23 cellular contexts compared by ENCODE assay signal in genomic region chr11:117559698-117560097, GRCh38.
"Had no signal": no experiment of that assay in that cellular context is flagged by ENCODE, and none has a peak within 500 bp of the region (broad histone marks: within the 10 kb centered on the region; RNA-seq: fewer than 3 reads in every experiment).

No MANE protein-coding gene starts in this region.

- H3K4me3 Mint-ChIP-seq: mesothelial cell of epicardium; naive B cell; natural killer cell treated with Interleukin-12 subunit alpha and Interleukin-12 subunit beta and Interleukin-15 and Interleukin-18, amount 100 ng/mL, for 72 hours; neural crest cell; stimulated activated effector memory CD8-positive, alpha-beta T cell treated with anti-CD3 and anti-CD28 coated beads, Interleukin-12 subunit alpha, Interleukin-12 subunit beta, amount 100 ng/mL, for 72 hours had no signal

- ATAC-seq: left cardiac atrium; left lung; mucosa of descending colon; natural killer cell treated with Interleukin-12 subunit alpha and Interleukin-12 subunit beta and Interleukin-15 and Interleukin-18, amount 100 ng/mL, for 72 hours; pancreas; sciatic nerve; stimulated activated effector memory CD8-positive, alpha-beta T cell treated with anti-CD3 and anti-CD28 coated beads, Interleukin-12 subunit alpha, Interleukin-12 subunit beta, amount 100 ng/mL, for 72 hours had no signal

- H3K36me3 Mint-ChIP-seq: mesothelial cell of epicardium; naive B cell; natural killer cell treated with Interleukin-12 subunit alpha and Interleukin-12 subunit beta and Interleukin-15 and Interleukin-18, amount 100 ng/mL, for 72 hours; stimulated activated effector memory CD8-positive, alpha-beta T cell treated with anti-CD3 and anti-CD28 coated beads, Interleukin-12 subunit alpha, Interleukin-12 subunit beta, amount 100 ng/mL, for 72 hours had no signal

- H3K4me1 ChIP-seq: left lung, pancreas, stomach had no signal

- H3K4me3 ChIP-seq: dorsolateral prefrontal cortex, left lung, mucosa of descending colon, pancreas, smooth muscle cell, stomach, thyroid gland had no signal

- H3K9me3 Mint-ChIP-seq: mesothelial cell of epicardium; naive B cell; natural killer cell treated with Interleukin-12 subunit alpha and Interleukin-12 subunit beta and Interleukin-15 and Interleukin-18, amount 100 ng/mL, for 72 hours; neural crest cell; stimulated activated effector memory CD8-positive, alpha-beta T cell treated with anti-CD3 and anti-CD28 coated beads, Interleukin-12 subunit alpha, Interleukin-12 subunit beta, amount 100 ng/mL, for 72 hours had no signal

- DNase-seq: effector CD4-positive, alpha-beta T cell; hypothalamus; left cardiac atrium; left lung; mesenchymal stem cell; naive B cell; stimulated activated CD4-positive, alpha-beta T cell treated with anti-CD3 and anti-CD28 coated beads, Interleukin-2, amount 100 ng/mL, for 24 hours; stimulated activated CD4-positive, alpha-beta T cell treated with anti-CD3 and anti-CD28 coated beads, Interleukin-4, amount 100 ng/mL, for 24 hours; stimulated activated naive CD4-positive, alpha-beta T cell treated with Interleukin-2 at 50 U/mL for 16 hours; stomach; thyroid gland; trophoblast cell had no signal

- H3K27ac Mint-ChIP-seq: mesothelial cell of epicardium; naive B cell; natural killer cell treated with Interleukin-12 subunit alpha and Interleukin-12 subunit beta and Interleukin-15 and Interleukin-18, amount 100 ng/mL, for 72 hours; progenitor cell of endocrine pancreas; stimulated activated effector memory CD8-positive, alpha-beta T cell treated with anti-CD3 and anti-CD28 coated beads, Interleukin-12 subunit alpha, Interleukin-12 subunit beta, amount 100 ng/mL, for 72 hours had no signal

- H3K27me3 ChIP-seq: dorsolateral prefrontal cortex, left lung, pancreas, thyroid gland had no signal

- H3K4me2 ChIP-seq: smooth muscle cell had no signal

- H3K36me3 ChIP-seq: left lung, neutrophil, pancreas, stomach, thyroid gland had no signal

- H3K9me3 ChIP-seq: left lung, mucosa of descending colon, neutrophil, pancreas, stomach, thyroid gland had no signal

- H3K27ac ChIP-seq: left lung, neutrophil, pancreas, stomach, thyroid gland had no signal
